Comparison of ENCODE assay signal across 25 cellular contexts in the genomic region with DNA sequence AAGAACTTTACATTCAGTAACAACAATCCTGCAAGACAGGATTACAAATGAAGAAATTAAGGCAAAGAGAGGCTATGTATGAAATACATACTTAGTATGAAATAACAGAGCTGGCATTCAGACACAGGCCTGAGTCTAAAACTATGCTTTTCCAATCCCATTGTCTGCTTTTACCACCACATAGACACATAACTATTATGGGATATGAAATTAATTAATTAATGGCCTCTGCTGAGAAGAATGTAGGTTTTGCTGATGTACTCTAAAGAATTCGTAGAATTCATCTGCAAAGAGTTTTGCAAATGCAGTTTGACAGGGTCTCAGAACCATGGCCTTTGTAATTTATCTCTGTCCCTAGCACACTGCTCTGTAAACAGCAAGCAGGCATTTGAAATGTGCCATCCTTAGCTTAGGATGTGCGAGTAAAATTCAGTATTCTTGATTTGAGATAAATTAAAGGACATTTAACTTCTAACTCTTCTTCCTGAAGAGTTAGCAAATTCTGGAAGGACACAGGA. TPM values are rescaled to one million over a fixed set of nuclear protein-coding genes. Genes with fewer than 3 reads are reported as not detected.
"Had no signal": no experiment of that assay in that cellular context is flagged by ENCODE, and none has a peak within 500 bp of the region (broad histone marks: within the 10 kb centered on the region; RNA-seq: fewer than 3 reads in every experiment).

No MANE protein-coding gene starts in this region.

- H3K36me3 Mint-ChIP-seq: T-cell had no signal

- H3K4me1 Mint-ChIP-seq: activated CD4-positive, alpha-beta T cell treated with anti-CD3 and anti-CD28 coated beads, Interleukin-2, amount 10 ng/mL, durations not matched to agents 7 days and 5 days; T-cell had no signal

- DNase-seq: activated CD4-positive, alpha-beta T cell treated with anti-CD3 and anti-CD28 coated beads, Interleukin-2, amount 10 ng/mL, durations not matched to agents 7 days and 5 days; activated CD4-positive, CD25-positive, alpha-beta regulatory T cell treated with anti-CD3 and anti-CD28 coated beads, Interleukin-2, amount 50 U/mL, for 72 hours; activated CD8-positive, alpha-beta T cell treated with anti-CD3 and anti-CD28 coated beads, Interleukin-2, amount 10 ng/mL, durations not matched to agents 7 days and 5 days; activated gamma-delta T cell; activated naive CD4-positive, alpha-beta T cell treated with anti-CD3 and anti-CD28 coated beads, Interleukin-2, amount 50 U/mL, for 16 hours; brain microvascular endothelial cell; central memory CD4-positive, alpha-beta T cell; effector memory CD4-positive, alpha-beta T cell; kidney; lower lobe of right lung; stimulated activated CD4-positive, alpha-beta T cell treated with anti-CD3 and anti-CD28 coated beads, Interleukin-12 subunit alpha, Interleukin-12 subunit beta, amount 100 ng/mL, for 4 hours; stimulated activated CD4-positive, alpha-beta T cell treated with anti-CD3 and anti-CD28 coated beads, Interleukin-4, amount 100 ng/mL, for 4 hours; stimulated activated naive CD8-positive, alpha-beta T cell treated with anti-CD3 and anti-CD28 coated beads, Interleukin-15, Interleukin-2, amounts not matched to agents 100 U/mL and 50 U/mL, for 24 hours; T-cell; WERI-Rb-1 had no signal

- H3K4me1 ChIP-seq: lower lobe of right lung, prostate gland, right atrium auricular region had no signal

- H3K9me3 ChIP-seq: gastrocnemius medialis, heart left ventricle, lower lobe of right lung, prostate gland, right atrium auricular region, tibial nerve, vagina had no signal

- H3K36me3 ChIP-seq: brain microvascular endothelial cell, gastrocnemius medialis, heart left ventricle, lower lobe of right lung, prostate gland, right atrium auricular region, tibial nerve, vagina, WERI-Rb-1 had no signal

- H3K4me3 ChIP-seq: gastrocnemius medialis, heart left ventricle, lower lobe of right lung, prostate gland, right atrium auricular region, tibial nerve, vagina had no signal

- H3K27me3 ChIP-seq: brain microvascular endothelial cell, gastrocnemius medialis, heart left ventricle, right atrium auricular region, tibial nerve, vagina had no signal

- H3K27ac Mint-ChIP-seq: activated CD4-positive, alpha-beta T cell treated with anti-CD3 and anti-CD28 coated beads, Interleukin-2, amount 10 ng/mL, durations not matched to agents 7 days and 5 days; activated CD8-positive, alpha-beta T cell treated with anti-CD3 and anti-CD28 coated beads, Interleukin-2, amount 10 ng/mL, durations not matched to agents 7 days and 5 days; activated T-helper 1 cell treated with anti-CD3 and anti-CD28 coated beads, Interleukin-12 subunit alpha, Interleukin-12 subunit beta, Interleukin-2, Interleukin-4 antibody, amounts not matched to agents 30 ng/mL and 10 ng/mL and 1 ng/mL, durations not matched to agents 14 hours and 24 hours and 36 hours; T-cell; T-helper 2 cell treated with Interferon-gamma antibody and Interleukin-4, amounts not matched to agents 5 μg/mL and 100 μg/mL, for 36 hours had no signal

- H3K27ac ChIP-seq: brain microvascular endothelial cell, lower lobe of right lung, right atrium auricular region, vagina, WERI-Rb-1 had no signal

- H3K27me3 Mint-ChIP-seq: activated CD4-positive, alpha-beta T cell treated with anti-CD3 and anti-CD28 coated beads, Interleukin-2, amount 10 ng/mL, durations not matched to agents 7 days and 5 days had no signal

- H3K9me3 Mint-ChIP-seq: activated CD4-positive, alpha-beta T cell treated with anti-CD3 and anti-CD28 coated beads, Interleukin-2, amount 10 ng/mL, durations not matched to agents 7 days and 5 days; activated T-helper 1 cell treated with anti-CD3 and anti-CD28 coated beads, Interleukin-12 subunit alpha, Interleukin-12 subunit beta, Interleukin-2, Interleukin-4 antibody, amounts not matched to agents 30 ng/mL and 10 ng/mL and 1 ng/mL, durations not matched to agents 14 hours and 24 hours and 36 hours; T-cell; T-helper 2 cell treated with Interferon-gamma antibody and Interleukin-4, amounts not matched to agents 5 μg/mL and 100 μg/mL, for 36 hours had no signal

- H3K4me3 Mint-ChIP-seq: activated CD4-positive, alpha-beta T cell treated with anti-CD3 and anti-CD28 coated beads, Interleukin-2, amount 10 ng/mL, durations not matched to agents 7 days and 5 days; activated CD8-positive, alpha-beta T cell treated with anti-CD3 and anti-CD28 coated beads, Interleukin-2, amount 10 ng/mL, durations not matched to agents 7 days and 5 days; activated T-helper 1 cell treated with anti-CD3 and anti-CD28 coated beads, Interleukin-12 subunit alpha, Interleukin-12 subunit beta, Interleukin-2, Interleukin-4 antibody, amounts not matched to agents 30 ng/mL and 10 ng/mL and 1 ng/mL, durations not matched to agents 14 hours and 24 hours and 36 hours; T-cell; T-helper 2 cell treated with Interferon-gamma antibody and Interleukin-4, amounts not matched to agents 5 μg/mL and 100 μg/mL, for 36 hours had no signal

RNA-seq across cellular contexts. Expression of gene BOC, which starts 54.5 kb away (rescaled TPM):
- total RNA-seq: activated CD4-positive, alpha-beta T cell treated with anti-CD3 and anti-CD28 coated beads, Interleukin-2, amount 10 ng/mL, durations not matched to agents 7 days and 5 days; activated CD8-positive, alpha-beta T cell treated with anti-CD3 and anti-CD28 coated beads, Interleukin-2, amount 10 ng/mL, durations not matched to agents 7 days and 5 days; dermis microvascular lymphatic vessel endothelial cell; endothelial cell of umbilical vein had no signal
